In the genomic region with DNA sequence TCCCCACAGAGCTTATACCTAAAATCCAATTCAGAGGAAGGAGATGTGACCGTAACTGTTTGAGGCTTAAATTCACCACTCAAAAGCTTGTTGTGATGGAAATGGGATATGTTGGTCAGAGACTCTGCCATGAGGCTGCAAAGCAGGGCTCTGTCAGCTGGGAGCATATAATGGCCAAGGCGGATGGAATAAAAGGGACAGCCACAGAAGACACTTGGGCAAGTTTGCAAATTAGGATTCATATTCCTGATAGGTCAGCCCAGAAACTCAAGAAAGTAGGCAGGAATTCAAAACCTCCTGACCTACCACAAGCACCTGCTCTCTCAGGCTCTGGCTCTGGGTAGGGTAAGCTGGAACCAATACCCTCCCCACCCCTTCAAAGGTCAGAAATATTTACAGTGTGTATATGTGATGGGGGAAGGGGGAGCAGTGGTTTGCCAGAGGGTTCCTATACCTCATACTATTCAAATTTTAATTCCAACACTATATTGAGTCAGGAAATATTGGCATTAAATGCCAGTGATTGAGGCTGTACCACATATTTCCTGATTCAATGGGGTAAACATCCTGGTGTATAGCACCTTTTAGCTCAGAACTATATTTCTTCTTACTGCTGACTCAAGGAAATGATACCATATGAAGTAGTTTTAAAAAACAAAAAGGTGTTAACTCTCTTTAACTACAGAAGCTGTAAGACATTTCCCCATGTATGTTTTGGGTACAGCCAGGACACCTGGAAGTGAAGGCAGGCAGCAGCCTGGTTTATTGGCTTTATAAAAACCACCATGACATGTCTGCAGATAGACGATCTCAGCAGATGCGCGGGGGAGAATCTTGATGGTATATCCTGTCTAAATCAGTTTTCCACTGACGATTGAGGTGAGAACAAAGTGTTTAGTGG, we compare ENCODE assay signal across 12 cellular contexts. TPM values are rescaled to one million over a fixed set of nuclear protein-coding genes. Genes with fewer than 3 reads are reported as not detected.
A peak's percentile ranks its signal among the peaks of the same experiment; 100 is the strongest.
DNase-seq lines count a peak whose midpoint lies in the region; ATAC-seq, FAIRE-seq and TF ChIP-seq lines count a peak whose summit lies in the region.
"Had no signal": no experiment of that assay in that cellular context is flagged by ENCODE, and none has a peak within 500 bp of the region (broad histone marks: within the 10 kb centered on the region; RNA-seq: fewer than 3 reads in every experiment).

No MANE protein-coding gene starts in this region.

- no peak for TF ChIP-seq EP300 in K562 (IDR thresholded peaks at IDR 0.05; ENCODE audit: low read length)

- no peak overlapping the region for H2BK15ac ChIP-seq in mesendoderm (replicated peaks; ENCODE audit: low read depth)

- no peaks in the 10 kb centered on the region for H3K79me1 ChIP-seq in mesendoderm (ENCODE audit: low read length)

- H4K20me1 ChIP-seq in K562 (replicated peaks; ENCODE audit: control insufficient read depth, insufficient read depth, low read length), result no peaks in the 10 kb centered on the region

- H3K36me3 ChIP-seq in K562 (ENCODE audit: control insufficient read depth, insufficient read depth, low read length) (peaks cover 93% of the 10 kb centered on the region), small intestine (ENCODE audit: control insufficient read depth in 2 of 2, insufficient read depth in 2 of 2, low read length in 2 of 2) (peaks cover 3 to 9% of the 10 kb centered on the region in 2 donors), mesendoderm (ENCODE audit: control insufficient read depth, insufficient read depth, low read length) (peaks cover 2% of the 10 kb centered on the region)

- H3K9ac ChIP-seq in K562 (ENCODE audit: insufficient read depth in 1 of 2, low read depth in 2 of 2, low read length in 2 of 2), result no peak overlapping the region
- H3K9ac ChIP-seq in mesendoderm (ENCODE audit: low read length), result no peak overlapping the region

- no peak overlapping the region for H3K23ac ChIP-seq in mesendoderm (ENCODE audit: low read length)

- 69% methylated on average over 6 of the region's 6 CpGs for WGBS in K562 (ENCODE audit: insufficient coverage, low coverage, missing lambda C conversion rate)
- WGBS in small intestine, 3 donors, result 76 to 81% (median 80%) methylated on average over 6 of the region's 6 CpGs
- no CpG with 5 or more reads among the region's 6 CpGs for WGBS in mesendoderm (ENCODE audit: extremely low coverage, insufficient coverage, low lambda C conversion rate)
- 83 to 86% methylated on average over 6 of the region's 6 CpGs for WGBS in lower leg skin, 2 donors

- TF ChIP-seq CTCF in VCaP (conservative IDR thresholded peaks at IDR 0.05) (no peak), K562 (IDR thresholded peaks at IDR 0.05 in 2 of 3, conservative IDR thresholded peaks at IDR 0.05 in 1 of 3; ENCODE audit: insufficient read depth in 2 of 3, low read depth in 1 of 3, low read length in 3 of 3) (no peak), lower leg skin (IDR thresholded peaks at IDR 0.05) (no peak)

- H3K9me1 ChIP-seq in K562 (ENCODE audit: control insufficient read depth, insufficient read depth, low read length), result no peaks in the 10 kb centered on the region

- H3K4me2 ChIP-seq in K562 (ENCODE audit: insufficient read depth, low read length), result no peak overlapping the region
- H3K4me2 ChIP-seq in mesendoderm (ENCODE audit: low read length), result no peak overlapping the region

- no TSS peak for BruUV-seq in K562 (replicated peaks; lab: Mats Ljungman, UMichigan)

- no peak for ATAC-seq in K562

- intact Hi-C loops in K562 (cut with micrococcal nuclease), result no loop called here
- intact Hi-C loops in lower leg skin (cut with DNase I; ENCODE audit: low total_unique reads), result no loop called here

- no peak for FAIRE-seq in K562 (lab: Jason Lieb, UNC)
- no peak for FAIRE-seq in small intestine (lab: Jason Lieb, UNC)

- H2AK5ac ChIP-seq in mesendoderm (ENCODE audit: low read length), result no peak overlapping the region

- H3K56ac ChIP-seq in mesendoderm (ENCODE audit: low read length), result no peak overlapping the region

- H3K18ac ChIP-seq in mesendoderm (ENCODE audit: low read length), result no peak overlapping the region

- H3K9me3 ChIP-seq in K562 (replicated peaks; ENCODE audit: control insufficient read depth, insufficient read depth, low read depth, low read length), result no peaks in the 10 kb centered on the region
- H3K9me3 ChIP-seq in small intestine (ENCODE audit: control insufficient read depth, low read depth), result no peaks in the 10 kb centered on the region

- no peak overlapping the region for H3K4ac ChIP-seq in mesendoderm (ENCODE audit: low read depth, low read length)

- H3K79me2 ChIP-seq in K562 (ENCODE audit: control insufficient read depth, insufficient read depth, low read length) (no peaks in the 10 kb centered on the region), mesendoderm (ENCODE audit: control insufficient read depth, insufficient read depth, low read length) (no peaks in the 10 kb centered on the region)

- POLR2A ChIA-PET in K562 (lab: Yijun Ruan, JAX), result interaction anchor here (0.6 to 1.2 kb wide), 7 partner anchors 8 to 104 kb away, joined by 3 to 7 read pairs (median 3); no protein-coding TSS in a partner anchor

- H3K27me3 ChIP-seq in K562 (ENCODE audit: control insufficient read depth in 2 of 2, insufficient read depth in 2 of 2, low read length in 2 of 2) (no peaks in the 10 kb centered on the region), small intestine (ENCODE audit: control insufficient read depth in 2 of 2, insufficient read depth in 2 of 2, low read length in 2 of 2) (no peaks in the 10 kb centered on the region), mesendoderm (ENCODE audit: insufficient read depth, low read length, poor library complexity) (no peaks in the 10 kb centered on the region)

- no peak overlapping the region for H4K5ac ChIP-seq in mesendoderm (ENCODE audit: low read length)

- CTCF ChIA-PET in K562 (lab: Yijun Ruan, JAX; ENCODE audit: low intra/inter-chr PET ratio), result no interaction called here

- no peak overlapping the region for H3K4me3 ChIP-seq in Jurkat, Clone E6-1 (ENCODE audit: low read length)
- no peak overlapping the region for H3K4me3 ChIP-seq in K562
- H3K4me3 ChIP-seq in small intestine (ENCODE audit: low read depth in 1 of 2, low read length in 2 of 2), result no peak overlapping the region
- no peak overlapping the region for H3K4me3 ChIP-seq in mesendoderm (ENCODE audit: low read length)
- no peak overlapping the region for H3K4me3 ChIP-seq in lower leg skin (ENCODE audit: low read depth, poor library complexity, severe bottlenecking)

- no peak overlapping the region for H4K8ac ChIP-seq in mesendoderm (ENCODE audit: low read depth, low read length)

- no peak overlapping the region for H2BK5ac ChIP-seq in mesendoderm (ENCODE audit: low read length)

- in situ Hi-C loops in K562 (cut with MboI), result no loop called here

- no peak overlapping the region for H2BK120ac ChIP-seq in mesendoderm (ENCODE audit: low read depth, low read length)

- H3K27ac ChIP-seq in VCaP, result peak overlapping the region; percentile 92
- no peak overlapping the region for H3K27ac ChIP-seq in K562 (ENCODE audit: extremely low read depth, low read depth, low read length)
- peak overlapping the region; percentile 44 to 65 for H3K27ac ChIP-seq in small intestine (ENCODE audit: low read depth in 1 of 2, low read length in 1 of 2)
- H3K27ac ChIP-seq in mesendoderm (ENCODE audit: low read depth, low read length), result no peak overlapping the region

- no peak for TF ChIP-seq RAD21 in K562 (CRISPR knock-in tag; conservative IDR thresholded peaks at IDR 0.05 in 1 of 2, IDR thresholded peaks at IDR 0.05 in 1 of 2)

- DNase-seq in Jurkat, Clone E6-1 (ENCODE audit: low read depth, low spot score), result peak; percentile 97
- DNase-seq in K562 (ENCODE audit: extremely low read depth in 1 of 4, low spot score in 3 of 4) (no peak), small intestine (peak; percentile 31), mesendoderm (no peak), hepatic stellate cell (ENCODE audit: low spot score) (no peak), lower leg skin (ENCODE audit: low spot score in 2 of 2) (no peak), NCI-H345 (lab: John Stamatoyannopoulos, UW) (no peak)
- DNase-seq: C1 segment of cervical spinal cord, NCI-H1105, NCI-H524 had no signal

- H2AFZ ChIP-seq in K562 (ENCODE audit: low read depth, low read length), result no peak overlapping the region

- TF ChIP-seq POLR2A in K562 (conservative IDR thresholded peaks at IDR 0.05), result no peak
- TF ChIP-seq POLR2A in lower leg skin (IDR thresholded peaks at IDR 0.05), result no peak

- H3K4me1 ChIP-seq in K562 (replicated peaks in 1 of 2; ENCODE audit: control insufficient read depth in 2 of 2, insufficient read depth in 2 of 2, low read length in 2 of 2) (peaks cover 0 to 7% of the 10 kb centered on the region in 2 experiments; a peak in 2 of 5 replicates), small intestine (ENCODE audit: control insufficient read depth in 2 of 2, insufficient read depth in 1 of 2, low read depth in 1 of 2, low read length in 1 of 2) (peaks cover 0 to 5% of the 10 kb centered on the region in 2 donors), mesendoderm (ENCODE audit: control insufficient read depth, low read depth, low read length) (no peaks in the 10 kb centered on the region)

RNA-seq across cellular contexts. Expression of gene FYCO1, which starts 19.2 kb away (rescaled TPM):
- 11.1 TPM for polyA plus RNA-seq in Jurkat, Clone E6-1 (2012; ENCODE audit: insufficient read depth, insufficient read length)
- 31.3 and 41.9 TPM in 2 replicates for total RNA-seq in K562 (2011; cell fraction: chromatin; rRNA removed; ENCODE audit: low replicate concordance)
- 26.8 and 33.7 TPM in 2 replicates for total RNA-seq in K562 (2011; cell fraction: nucleolus; rRNA removed)
- total RNA-seq in K562 (2011; cell fraction: nucleoplasm; rRNA removed), result 26.5 and 30.9 TPM in 2 replicates
- total RNA-seq in K562 (2014; rRNA removed) (6.7 and 7.9 TPM in 2 replicates), K562 (2014; rRNA removed; fragmentation: Illumina TruSeq; extraction: Trizol) (7.4 and 8.3 TPM in 2 replicates), K562 (2015; rRNA removed; fragmentation: Illumina TruSeq; extraction: Trizol) (8.6 and 9.1 TPM in 2 replicates), K562 (2021) (11.8 and 13.8 TPM in 2 replicates), lower leg skin (10 to 100 TPM; 35.0 to 57.0 (median 51.3) TPM)
- polyA plus RNA-seq in K562 (2011; rRNA removed) (7.2 and 7.7 TPM in 2 replicates), K562 (2014; fragmentation: Illumina TruSeq; extraction: Trizol) (10.6 and 11.1 TPM in 2 replicates), K562 (2014; fragmentation: Nextera tagmentation; extraction: Ambion mirVana) (1 to 10 TPM; 2.1 to 3.0 TPM), K562 (2014; rRNA removed) (7.4 and 9.6 TPM in 2 replicates), small intestine (1 to 10 TPM; 6.5 to 9.6 (median 8.3) TPM)
- polyA plus RNA-seq in K562 (2011; cell fraction: cytosol; rRNA removed), result 7.5 and 8.3 TPM in 2 replicates
- polyA plus RNA-seq in K562 (2011; cell fraction: nucleus; rRNA removed), result 15.5 and 25.2 TPM in 2 replicates
- 5.4 and 7.1 TPM in 2 replicates for polyA plus RNA-seq in K562 (2012)
- 13.2 and 13.9 TPM in 2 replicates for polyA minus RNA-seq in K562 (2011; rRNA and poly(A)+ RNA removed)
- 7.2 and 8.5 TPM in 2 replicates for polyA minus RNA-seq in K562 (2011; cell fraction: cytosol; rRNA and poly(A)+ RNA removed)
- 28.9 and 29.5 TPM in 2 replicates for polyA minus RNA-seq in K562 (2011; cell fraction: nucleus; rRNA and poly(A)+ RNA removed)
- polyA plus RNA-seq in mesendoderm (2013, experiment 1 of 2), result 3.7 TPM
- polyA plus RNA-seq in mesendoderm (2013, experiment 2 of 2), result 3.6 TPM

RNA-seq across cellular contexts. Expression of gene CXCR6, which starts 33.2 kb away (rescaled TPM):
- 0.38 TPM for polyA plus RNA-seq in Jurkat, Clone E6-1 (2012; ENCODE audit: insufficient read depth, insufficient read length)
- total RNA-seq in K562 (2011; cell fraction: chromatin; rRNA removed; ENCODE audit: low replicate concordance), result not detected in 2 replicates
- total RNA-seq in K562 (2011; cell fraction: nucleolus; rRNA removed), result not detected in 2 replicates
- not detected in 2 replicates for total RNA-seq in K562 (2011; cell fraction: nucleoplasm; rRNA removed)
- total RNA-seq in K562 (2014; rRNA removed), result not detected in 2 replicates
- not detected in 2 replicates for total RNA-seq in K562 (2014; rRNA removed; fragmentation: Illumina TruSeq; extraction: Trizol)
- not detected in 2 replicates for total RNA-seq in K562 (2015; rRNA removed; fragmentation: Illumina TruSeq; extraction: Trizol)
- not detected in 2 replicates for total RNA-seq in K562 (2021)
- polyA plus RNA-seq in K562 (2011; rRNA removed), result not detected in 2 replicates
- not detected in 2 replicates for polyA plus RNA-seq in K562 (2011; cell fraction: cytosol; rRNA removed)
- polyA plus RNA-seq in K562 (2011; cell fraction: nucleus; rRNA removed), result not detected in 2 replicates
- polyA plus RNA-seq in K562 (2012), result 0.12 and 0.16 TPM in 2 replicates
- not detected in 2 replicates for polyA plus RNA-seq in K562 (2014; fragmentation: Illumina TruSeq; extraction: Trizol)
- under 1 TPM in 1 of 2 experiments, not detected in 1; 0.28 TPM for polyA plus RNA-seq in K562 (2014; fragmentation: Nextera tagmentation; extraction: Ambion mirVana)
- polyA plus RNA-seq in K562 (2014; rRNA removed), result not detected in 2 replicates
- polyA minus RNA-seq in K562 (2011; rRNA and poly(A)+ RNA removed), result not detected in 2 replicates
- not detected in 2 replicates for polyA minus RNA-seq in K562 (2011; cell fraction: cytosol; rRNA and poly(A)+ RNA removed)
- not detected in 2 replicates for polyA minus RNA-seq in K562 (2011; cell fraction: nucleus; rRNA and poly(A)+ RNA removed)
- polyA plus RNA-seq in small intestine, result 1 to 10 TPM in 2 of 3 donors, under 1 TPM in 1; 0.45 to 2.7 (median 2.2) TPM
- not detected for polyA plus RNA-seq in mesendoderm (2013, experiment 1 of 2)
- not detected for polyA plus RNA-seq in mesendoderm (2013, experiment 2 of 2)
- 1 to 10 TPM in 1 of 4 donors, under 1 TPM in 2, not detected in 1; 0.44 to 1.6 (median 0.72) TPM for total RNA-seq in lower leg skin
- total RNA-seq: chondrocyte had no signal

RNA-seq across cellular contexts. Expression of gene XCR1, which starts 50.8 kb away (rescaled TPM):
- not detected for polyA plus RNA-seq in Jurkat, Clone E6-1 (2012; ENCODE audit: insufficient read depth, insufficient read length)
- total RNA-seq in K562 (2011; cell fraction: chromatin; rRNA removed; ENCODE audit: low replicate concordance), result not detected in 2 replicates
- total RNA-seq in K562 (2011; cell fraction: nucleolus; rRNA removed), result not detected in 2 replicates
- total RNA-seq in K562 (2011; cell fraction: nucleoplasm; rRNA removed), result not detected in 2 replicates
- total RNA-seq in K562 (2014; rRNA removed) (not detected in 2 replicates), K562 (2014; rRNA removed; fragmentation: Illumina TruSeq; extraction: Trizol) (not detected in 2 replicates), K562 (2015; rRNA removed; fragmentation: Illumina TruSeq; extraction: Trizol) (not detected in 2 replicates), K562 (2021) (not detected in 2 replicates), lower leg skin (1 to 10 TPM in 3 of 4 donors, under 1 TPM in 1; 0.38 to 8.2 (median 3.0) TPM)
- polyA plus RNA-seq in K562 (2011; rRNA removed) (not detected in 2 replicates), K562 (2014; fragmentation: Illumina TruSeq; extraction: Trizol) (not detected in 2 replicates), K562 (2014; fragmentation: Nextera tagmentation; extraction: Ambion mirVana) (not detected), K562 (2014; rRNA removed) (not detected in 2 replicates), small intestine (under 1 TPM in 2 of 3 donors, not detected in 1; under 0.01 to 0.13 TPM)
- not detected in 2 replicates for polyA plus RNA-seq in K562 (2011; cell fraction: cytosol; rRNA removed)
- not detected in 2 replicates for polyA plus RNA-seq in K562 (2011; cell fraction: nucleus; rRNA removed)
- polyA plus RNA-seq in K562 (2012), result not detected in 2 replicates
- not detected in 2 replicates for polyA minus RNA-seq in K562 (2011; rRNA and poly(A)+ RNA removed)
- not detected in 2 replicates for polyA minus RNA-seq in K562 (2011; cell fraction: cytosol; rRNA and poly(A)+ RNA removed)
- polyA minus RNA-seq in K562 (2011; cell fraction: nucleus; rRNA and poly(A)+ RNA removed), result not detected in 2 replicates
- polyA plus RNA-seq in mesendoderm (2013, experiment 1 of 2), result 0.03 TPM
- polyA plus RNA-seq in mesendoderm (2013, experiment 2 of 2), result 0.01 TPM
- total RNA-seq: chondrocyte had no signal

Comparison
In these comparisons a context has a peak if more than half of its experiments do, and no peak if none do; other contexts are left out.
1. DNase-seq: peak in Jurkat, Clone E6-1 (single experiment) and small intestine (single experiment); none in K562 (0 of 4), mesendoderm (single experiment), hepatic stellate cell (single experiment), lower leg skin (0 of 2) and NCI-H345 (single experiment).
2. H3K27ac ChIP-seq: peak in VCaP (single experiment) and small intestine (2 of 2); none in K562 (single experiment) and mesendoderm (single experiment).